ENCODE assay signal across 1 cellular context in genomic region chr5:77022511-77023417, GRCh38.
TF ChIP-seq lines count a peak whose summit lies in the region.

No MANE protein-coding gene starts in this region.

TF ChIP-seq in K562, 482 proteins besides CTCF, POLR2A, EP300 and RAD21 (continued from another document):
- TF ChIP-seq ZNF431 (CRISPR knock-in tag; IDR thresholded peaks at IDR 0.05), result peak; percentile 90
